ENCODE assay signal across 20 cellular contexts in the genomic region with DNA sequence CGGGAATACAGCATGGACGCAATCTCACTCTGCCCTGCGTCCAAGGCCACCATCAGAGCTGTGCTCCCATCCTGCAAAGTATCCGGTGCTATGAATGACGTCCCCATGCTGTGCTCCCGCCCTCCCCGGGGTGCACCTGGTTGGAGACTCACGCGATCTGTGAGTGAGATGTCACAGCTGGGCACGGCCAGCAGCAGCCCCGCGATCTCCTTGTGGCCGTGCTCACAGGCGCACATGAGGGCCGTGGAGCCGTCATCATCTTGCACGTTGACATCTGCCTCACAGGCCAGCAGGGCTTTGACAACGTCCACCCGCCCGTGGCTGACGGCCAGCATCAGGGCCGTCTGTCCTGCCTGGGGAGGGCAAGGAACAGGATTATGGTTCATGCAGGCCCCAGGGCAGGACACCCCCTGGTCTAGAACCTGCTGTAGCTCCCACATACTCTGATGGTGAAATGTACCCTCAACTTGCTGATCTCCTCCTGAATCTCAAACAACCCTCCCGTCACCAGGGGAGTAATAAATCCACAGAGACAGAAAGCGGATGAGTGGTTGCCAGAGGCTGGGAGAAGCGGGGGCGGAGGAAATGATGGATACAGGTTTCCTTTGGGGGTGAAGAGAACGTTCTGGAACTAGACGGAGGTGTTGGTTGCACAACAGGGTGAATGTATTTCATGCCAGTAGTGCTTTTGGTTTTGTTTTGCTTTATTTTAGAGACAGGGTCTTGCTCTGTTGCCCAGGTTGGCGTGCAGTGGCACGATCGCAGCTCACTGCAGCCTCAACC. TPM values are rescaled to one million over a fixed set of nuclear protein-coding genes. Genes with fewer than 3 reads are reported as not detected.
DNase-seq lines count a peak whose midpoint lies in the region; ATAC-seq, FAIRE-seq and TF ChIP-seq lines count a peak whose summit lies in the region.
"Had no signal": no experiment of that assay in that cellular context is flagged by ENCODE, and none has a peak within 500 bp of the region (broad histone marks: within the 10 kb centered on the region; RNA-seq: fewer than 3 reads in every experiment).

No MANE protein-coding gene starts in this region.

- DNase-seq in HFFc6 (no peak), bronchial epithelial cell (ENCODE audit: low read depth) (peak; percentile 15), left lobe of liver (ENCODE audit: low spot score) (no peak), MG63 (no peak), NCI-H526 treated with DMSO at 0.1 percent for 48 hours (lab: John Stamatoyannopoulos, UW) (no peak), DMS79 treated with DMSO at 0.1 percent for 48 hours (lab: John Stamatoyannopoulos, UW) (no peak)
- no peak for DNase-seq in T-helper 2 cell treated with Interferon-gamma antibody and Interleukin-4, amounts not matched to agents 5 μg/mL and 100 μg/mL, for 36 hours (ENCODE audit: low spot score)
- DNase-seq: activated B cell treated with CpG ODN at 0.5 μM for 24 hours; activated naive CD8-positive, alpha-beta T cell treated with anti-CD3 and anti-CD28 coated beads for 36 hours; central memory CD4-positive, alpha-beta T cell; COR-L47; NCI-H2081 treated with DMSO at 0.1 percent for 48 hours; NCI-H510A treated with DMSO at 0.1 percent for 48 hours; SIG-M5; T-helper 17 cell had no signal

- no peaks in the 10 kb centered on the region for H3K27me3 ChIP-seq in bronchial epithelial cell (ENCODE audit: control insufficient read depth, insufficient read depth, low read length)
- H3K27me3 ChIP-seq in skeletal muscle satellite cell (ENCODE audit: control insufficient read depth, insufficient read depth, low read length): no peaks in the 10 kb centered on the region
- H3K27me3 ChIP-seq in MG63: no peaks in the 10 kb centered on the region

- peaks cover 4% of the 10 kb centered on the region; the same call in 1 of the 2 replicates for H3K9me3 Mint-ChIP-seq in HFFc6
- no peaks in the 10 kb centered on the region for H3K9me3 Mint-ChIP-seq in T-helper 2 cell treated with Interferon-gamma antibody and Interleukin-4, amounts not matched to agents 5 μg/mL and 100 μg/mL, for 36 hours
- H3K9me3 Mint-ChIP-seq: activated B cell treated with CpG ODN at 0.5 μM for 24 hours; activated naive CD8-positive, alpha-beta T cell treated with anti-CD3 and anti-CD28 coated beads for 36 hours; activated T-helper 1 cell treated with anti-CD3 and anti-CD28 coated beads, Interleukin-12 subunit alpha, Interleukin-12 subunit beta, Interleukin-2, Interleukin-4 antibody, amounts not matched to agents 30 ng/mL and 10 ng/mL and 1 ng/mL, durations not matched to agents 14 hours and 24 hours and 36 hours; natural killer cell treated with Interleukin-12 subunit alpha and Interleukin-12 subunit beta and Interleukin-15 and Interleukin-18, amount 100 ng/mL, for 72 hours; stimulated activated naive CD8-positive, alpha-beta T cell treated with anti-CD3 and anti-CD28 coated beads, Interleukin-15, Interleukin-2, amounts not matched to agents 100 ng/mL and 50 ng/mL, for 24 hours had no signal

- H3K36me3 Mint-ChIP-seq in HFFc6 (ENCODE audit: low read depth): peaks cover 45% of the 10 kb centered on the region
- H3K36me3 Mint-ChIP-seq in T-helper 2 cell treated with Interferon-gamma antibody and Interleukin-4, amounts not matched to agents 5 μg/mL and 100 μg/mL, for 36 hours (ENCODE audit: low read depth): no peaks in the 10 kb centered on the region
- H3K36me3 Mint-ChIP-seq: activated naive CD8-positive, alpha-beta T cell treated with anti-CD3 and anti-CD28 coated beads for 36 hours; natural killer cell treated with Interleukin-12 subunit alpha and Interleukin-12 subunit beta and Interleukin-15 and Interleukin-18, amount 100 ng/mL, for 72 hours had no signal

- peaks cover 61% of the 10 kb centered on the region for H3K4me1 ChIP-seq in skeletal muscle satellite cell (ENCODE audit: control insufficient read depth, insufficient read depth, low read length)

- H3K4me3 Mint-ChIP-seq in HFFc6: peak overlapping the region; percentile 30; the same call in 1 of the 2 replicates
- H3K4me3 Mint-ChIP-seq in T-helper 2 cell treated with Interferon-gamma antibody and Interleukin-4, amounts not matched to agents 5 μg/mL and 100 μg/mL, for 36 hours: no peak overlapping the region
- H3K4me3 Mint-ChIP-seq: activated B cell treated with CpG ODN at 0.5 μM for 24 hours; activated naive CD8-positive, alpha-beta T cell treated with anti-CD3 and anti-CD28 coated beads for 36 hours; activated T-helper 1 cell treated with anti-CD3 and anti-CD28 coated beads, Interleukin-12 subunit alpha, Interleukin-12 subunit beta, Interleukin-2, Interleukin-4 antibody, amounts not matched to agents 30 ng/mL and 10 ng/mL and 1 ng/mL, durations not matched to agents 14 hours and 24 hours and 36 hours; natural killer cell treated with Interleukin-12 subunit alpha and Interleukin-12 subunit beta and Interleukin-15 and Interleukin-18, amount 100 ng/mL, for 72 hours; stimulated activated naive CD8-positive, alpha-beta T cell treated with anti-CD3 and anti-CD28 coated beads, Interleukin-15, Interleukin-2, amounts not matched to agents 100 ng/mL and 50 ng/mL, for 24 hours; T-helper 17 cell had no signal

- H3K27ac Mint-ChIP-seq in HFFc6: peak overlapping the region; percentile 95
- H3K27ac Mint-ChIP-seq in T-helper 2 cell treated with Interferon-gamma antibody and Interleukin-4, amounts not matched to agents 5 μg/mL and 100 μg/mL, for 36 hours: no peak overlapping the region
- H3K27ac Mint-ChIP-seq: activated B cell treated with CpG ODN at 0.5 μM for 24 hours; activated naive CD8-positive, alpha-beta T cell treated with anti-CD3 and anti-CD28 coated beads for 36 hours; activated T-helper 1 cell treated with anti-CD3 and anti-CD28 coated beads, Interleukin-12 subunit alpha, Interleukin-12 subunit beta, Interleukin-2, Interleukin-4 antibody, amounts not matched to agents 30 ng/mL and 10 ng/mL and 1 ng/mL, durations not matched to agents 14 hours and 24 hours and 36 hours; natural killer cell treated with Interleukin-12 subunit alpha and Interleukin-12 subunit beta and Interleukin-15 and Interleukin-18, amount 100 ng/mL, for 72 hours; stimulated activated naive CD8-positive, alpha-beta T cell treated with anti-CD3 and anti-CD28 coated beads, Interleukin-15, Interleukin-2, amounts not matched to agents 100 ng/mL and 50 ng/mL, for 24 hours; T-helper 17 cell had no signal

- H3K9ac ChIP-seq in skeletal muscle satellite cell (ENCODE audit: low read depth, low read length): peak overlapping the region; percentile 50

- peaks cover 48% of the 10 kb centered on the region for H3K4me1 Mint-ChIP-seq in HFFc6 (ENCODE audit: low read depth)
- no peaks in the 10 kb centered on the region for H3K4me1 Mint-ChIP-seq in T-helper 2 cell treated with Interferon-gamma antibody and Interleukin-4, amounts not matched to agents 5 μg/mL and 100 μg/mL, for 36 hours (ENCODE audit: low read depth)
- H3K4me1 Mint-ChIP-seq: activated B cell treated with CpG ODN at 0.5 μM for 24 hours; activated naive CD8-positive, alpha-beta T cell treated with anti-CD3 and anti-CD28 coated beads for 36 hours; T-helper 17 cell had no signal

- H3K4me3 ChIP-seq in bronchial epithelial cell (ENCODE audit: low read depth, low read length) (no peak overlapping the region), skeletal muscle satellite cell (ENCODE audit: low read length) (peak overlapping the region; percentile 19), MG63 (no peak overlapping the region)

- TF ChIP-seq CTCF in HFFc6 (IDR thresholded peaks at IDR 0.05) (no peak), bronchial epithelial cell (IDR thresholded peaks at IDR 0.05; ENCODE audit: insufficient read depth, low read length, severe bottlenecking) (no peak)

- H3K27me3 Mint-ChIP-seq in HFFc6 (ENCODE audit: insufficient read depth): peaks cover 4% of the 10 kb centered on the region
- no peaks in the 10 kb centered on the region for H3K27me3 Mint-ChIP-seq in T-helper 2 cell treated with Interferon-gamma antibody and Interleukin-4, amounts not matched to agents 5 μg/mL and 100 μg/mL, for 36 hours (ENCODE audit: low read depth)
- H3K27me3 Mint-ChIP-seq: activated B cell treated with CpG ODN at 0.5 μM for 24 hours; activated naive CD8-positive, alpha-beta T cell treated with anti-CD3 and anti-CD28 coated beads for 36 hours; natural killer cell treated with Interleukin-12 subunit alpha and Interleukin-12 subunit beta and Interleukin-15 and Interleukin-18, amount 100 ng/mL, for 72 hours; stimulated activated naive CD8-positive, alpha-beta T cell treated with anti-CD3 and anti-CD28 coated beads, Interleukin-15, Interleukin-2, amounts not matched to agents 100 ng/mL and 50 ng/mL, for 24 hours; T-helper 17 cell had no signal

- no peak for FAIRE-seq in bronchial epithelial cell (lab: Jason Lieb, UNC)
- FAIRE-seq: endometrium had no signal

- peak; percentile 9 for ATAC-seq in left lobe of liver
- ATAC-seq: T-helper 17 cell had no signal

- peaks cover 5% of the 10 kb centered on the region for H3K36me3 ChIP-seq in bronchial epithelial cell (ENCODE audit: control insufficient read depth, insufficient read depth, low read length)
- peaks cover 72% of the 10 kb centered on the region for H3K36me3 ChIP-seq in skeletal muscle satellite cell (ENCODE audit: insufficient read depth, low read length)
- H3K36me3 ChIP-seq in MG63: peaks cover 82% of the 10 kb centered on the region

- no peaks in the 10 kb centered on the region for H3K9me3 ChIP-seq in skeletal muscle satellite cell (replicated peaks; ENCODE audit: low read length)
- H3K9me3 ChIP-seq in MG63: no peaks in the 10 kb centered on the region

- H3K4me2 ChIP-seq in skeletal muscle satellite cell (ENCODE audit: low read length): peak overlapping the region; percentile 30

RNA-seq across cellular contexts. Expression of gene SPC24, which starts 14.5 kb away (rescaled TPM):
- 10 to 100 TPM; 21.0 to 54.6 (median 50.3) TPM for total RNA-seq in HFFc6 (2021; fragmentation: NEBNext Ultra II Directional; extraction: Animal tissue kit (Norgen Biotek cat#: 25700))
- total RNA-seq in bronchial epithelial cell (1.6 and 1.7 TPM in 2 replicates), left lobe of liver (0.81 TPM)
- total RNA-seq in skeletal muscle satellite cell (2012; rRNA removed): 45.7 and 54.5 TPM in 2 replicates
- 69.7 and 113 TPM in 2 replicates for total RNA-seq in MG63 (2014; rRNA removed; shearing (Covaris generic); ENCODE audit: low replicate concordance)

RNA-seq across cellular contexts. Expression of gene KANK2, which starts 27.3 kb away (rescaled TPM):
- 100 to 1,000 TPM; 132 to 167 (median 156) TPM for total RNA-seq in HFFc6 (2021; fragmentation: NEBNext Ultra II Directional; extraction: Animal tissue kit (Norgen Biotek cat#: 25700))
- total RNA-seq in bronchial epithelial cell: 10.2 and 10.8 TPM in 2 replicates
- 61.1 TPM for total RNA-seq in left lobe of liver
- 266 and 301 TPM in 2 replicates for total RNA-seq in skeletal muscle satellite cell (2012; rRNA removed)
- total RNA-seq in MG63 (2014; rRNA removed; shearing (Covaris generic); ENCODE audit: low replicate concordance): 81.9 and 86.7 TPM in 2 replicates
